Comparison of ENCODE assay signal across 16 cellular contexts in the genomic region with DNA sequence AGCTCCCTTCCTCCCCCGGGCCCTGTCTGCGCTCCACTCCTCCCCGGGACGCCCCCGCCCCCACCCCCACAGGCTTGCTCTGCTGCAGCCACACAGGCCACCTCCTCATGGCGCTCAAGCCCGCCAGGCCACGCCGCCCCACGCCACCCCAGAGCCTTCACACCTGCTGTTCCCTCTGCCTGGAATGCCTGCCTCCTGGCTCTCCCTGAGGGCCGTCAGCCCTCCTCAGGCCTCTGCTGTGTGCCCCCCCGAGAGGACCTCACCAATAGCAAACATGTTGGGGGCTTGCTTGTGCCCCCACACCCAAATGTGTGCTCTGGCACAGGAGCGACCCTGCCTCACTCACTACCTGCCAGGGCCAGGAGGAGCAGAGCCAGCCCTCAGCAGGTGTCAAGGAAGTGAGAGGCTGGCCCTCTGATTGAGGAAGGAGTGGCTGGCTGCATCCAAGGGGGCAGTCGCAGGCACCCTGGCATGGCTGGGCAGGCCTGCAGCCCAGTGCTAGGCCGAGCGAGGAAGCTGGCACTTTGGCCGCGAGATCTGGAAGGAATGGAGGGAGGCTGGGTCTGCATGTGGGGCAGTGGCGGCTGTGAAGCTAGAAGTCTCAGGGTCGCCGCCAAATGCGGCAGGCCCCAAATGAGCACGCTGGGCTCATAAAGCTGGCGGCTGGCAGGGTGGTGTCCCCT.
"Had no signal": no experiment of that assay in that cellular context is flagged by ENCODE, and none has a peak within 500 bp of the region (broad histone marks: within the 10 kb centered on the region; RNA-seq: fewer than 3 reads in every experiment).

No MANE protein-coding gene starts in this region.

- H3K4me3 Mint-ChIP-seq: activated naive CD4-positive, alpha-beta T cell treated with anti-CD3 and anti-CD28 coated beads for 36 hours; activated T-cell treated with anti-CD3 and anti-CD28 coated beads, Interleukin-2, amount 50 U/mL, for 4 hours; central memory CD8-positive, alpha-beta T cell; immature natural killer cell; naive thymus-derived CD8-positive, alpha-beta T cell; stimulated activated effector memory CD8-positive, alpha-beta T cell treated with anti-CD3 and anti-CD28 coated beads, Interleukin-12 subunit alpha, Interleukin-12 subunit beta, amount 100 ng/mL, for 72 hours; T-helper 1 cell treated with Interleukin-12 subunit alpha and Interleukin-12 subunit beta and Interleukin-4 antibody, amounts not matched to agents 30 μg/mL and 1 μg/mL, for 36 hours had no signal

- DNase-seq: activated CD4-positive, alpha-beta T cell treated with anti-CD3 and anti-CD28 coated beads, Interleukin-2, amount 50 U/mL, for 4 hours; activated CD4-positive, CD25-positive, alpha-beta regulatory T cell treated with anti-CD3 and anti-CD28 coated beads, Interleukin-2, amount 50 U/mL, for 72 hours; activated naive CD4-positive, alpha-beta T cell treated with anti-CD3 and anti-CD28 coated beads for 36 hours; activated T-cell treated with anti-CD3 and anti-CD28 coated beads, Interleukin-2, amount 50 U/mL, for 4 hours; brain microvascular endothelial cell; cortex of kidney; heart right ventricle; immature natural killer cell; mesenchymal stem cell; naive thymus-derived CD8-positive, alpha-beta T cell; right lobe of liver; small intestine; stimulated activated CD4-positive, alpha-beta T cell treated with anti-CD3 and anti-CD28 coated beads, Interleukin-4, amount 100 ng/mL, for 1 hour had no signal

- H3K27ac Mint-ChIP-seq: activated naive CD4-positive, alpha-beta T cell treated with anti-CD3 and anti-CD28 coated beads for 36 hours; immature natural killer cell; naive thymus-derived CD8-positive, alpha-beta T cell; stimulated activated effector memory CD8-positive, alpha-beta T cell treated with anti-CD3 and anti-CD28 coated beads, Interleukin-12 subunit alpha, Interleukin-12 subunit beta, amount 100 ng/mL, for 72 hours; T-helper 1 cell treated with Interleukin-12 subunit alpha and Interleukin-12 subunit beta and Interleukin-4 antibody, amounts not matched to agents 30 μg/mL and 1 μg/mL, for 36 hours had no signal

- H3K36me3 Mint-ChIP-seq: immature natural killer cell; naive thymus-derived CD8-positive, alpha-beta T cell had no signal

- H3K4me1 Mint-ChIP-seq: central memory CD8-positive, alpha-beta T cell; immature natural killer cell; naive thymus-derived CD8-positive, alpha-beta T cell; stimulated activated effector memory CD8-positive, alpha-beta T cell treated with anti-CD3 and anti-CD28 coated beads, Interleukin-12 subunit alpha, Interleukin-12 subunit beta, amount 100 ng/mL, for 72 hours had no signal

- H3K9me3 Mint-ChIP-seq: activated naive CD4-positive, alpha-beta T cell treated with anti-CD3 and anti-CD28 coated beads for 36 hours; activated T-cell treated with anti-CD3 and anti-CD28 coated beads, Interleukin-2, amount 50 U/mL, for 4 hours; central memory CD8-positive, alpha-beta T cell; immature natural killer cell; naive thymus-derived CD8-positive, alpha-beta T cell; stimulated activated effector memory CD8-positive, alpha-beta T cell treated with anti-CD3 and anti-CD28 coated beads, Interleukin-12 subunit alpha, Interleukin-12 subunit beta, amount 100 ng/mL, for 72 hours; T-helper 1 cell treated with Interleukin-12 subunit alpha and Interleukin-12 subunit beta and Interleukin-4 antibody, amounts not matched to agents 30 μg/mL and 1 μg/mL, for 36 hours had no signal
